Comparison of ENCODE assay signal across 15 cellular contexts in the genomic region with DNA sequence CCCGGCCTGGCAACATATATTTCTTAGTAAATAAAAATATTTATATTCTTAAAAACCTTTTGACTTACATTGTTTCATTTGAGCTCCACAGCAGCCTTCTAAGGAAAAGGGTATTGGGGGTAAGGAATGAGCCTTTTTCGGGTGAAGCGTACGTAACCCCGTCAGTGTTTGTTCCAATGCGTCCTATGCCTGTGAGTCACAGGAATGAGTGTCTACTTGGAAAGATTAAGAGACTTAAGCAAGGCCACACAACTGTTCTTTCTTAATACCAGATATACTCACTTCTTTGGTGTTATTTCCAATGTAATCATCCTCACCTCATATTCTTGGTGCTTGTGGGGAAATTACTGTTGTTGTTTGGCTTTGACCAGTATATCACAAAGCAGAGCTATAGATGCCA.
"Had no signal": no experiment of that assay in that cellular context is flagged by ENCODE, and none has a peak within 500 bp of the region (broad histone marks: within the 10 kb centered on the region; RNA-seq: fewer than 3 reads in every experiment).

No MANE protein-coding gene starts in this region.

- ATAC-seq: activated T-helper 17 cell treated with anti-CD3 and anti-CD28 coated beads, Interleukin-2, amount 50 U/mL, for 72 hours; natural killer cell; right lobe of liver; T-cell had no signal

- H3K4me3 ChIP-seq: lung, prostate gland, right lobe of liver had no signal

- H3K27ac ChIP-seq: prostate gland, right lobe of liver, WERI-Rb-1 had no signal

- H3K4me1 ChIP-seq: prostate gland had no signal

- H3K9me3 ChIP-seq: prostate gland, right lobe of liver had no signal

- H3K27ac Mint-ChIP-seq: activated naive CD4-positive, alpha-beta T cell treated with anti-CD3 and anti-CD28 coated beads, Interleukin-2, amount 10 ng/mL, durations not matched to agents 7 days and 5 days; activated T-helper 17 cell treated with anti-CD3 and anti-CD28 coated beads, Interleukin-2, amount 50 U/mL, for 72 hours; natural killer cell had no signal

- H3K9me3 Mint-ChIP-seq: activated naive CD4-positive, alpha-beta T cell treated with anti-CD3 and anti-CD28 coated beads, Interleukin-2, amount 10 ng/mL, durations not matched to agents 7 days and 5 days; activated T-helper 17 cell treated with anti-CD3 and anti-CD28 coated beads, Interleukin-2, amount 50 U/mL, for 72 hours; natural killer cell; T-cell had no signal

- H3K27me3 Mint-ChIP-seq: activated naive CD4-positive, alpha-beta T cell treated with anti-CD3 and anti-CD28 coated beads, Interleukin-2, amount 10 ng/mL, durations not matched to agents 7 days and 5 days; activated T-helper 17 cell treated with anti-CD3 and anti-CD28 coated beads, Interleukin-2, amount 50 U/mL, for 72 hours; T-cell had no signal

- H3K36me3 Mint-ChIP-seq: natural killer cell had no signal

- H3K36me3 ChIP-seq: prostate gland, right lobe of liver, WERI-Rb-1 had no signal

- H3K27me3 ChIP-seq: right lobe of liver had no signal

- H3K4me3 Mint-ChIP-seq: activated naive CD4-positive, alpha-beta T cell treated with anti-CD3 and anti-CD28 coated beads, Interleukin-2, amount 10 ng/mL, durations not matched to agents 7 days and 5 days; activated T-helper 17 cell treated with anti-CD3 and anti-CD28 coated beads, Interleukin-2, amount 50 U/mL, for 72 hours; natural killer cell; T-cell had no signal

- DNase-seq: activated CD4-positive, alpha-beta T cell treated with anti-CD3 and anti-CD28 coated beads for 4 hours; activated naive CD4-positive, alpha-beta T cell treated with anti-CD3 and anti-CD28 coated beads, Interleukin-2, amount 10 ng/mL, durations not matched to agents 7 days and 5 days; activated T-cell treated with anti-CD3 and anti-CD28 coated beads for 4 hours; hippocampal formation; natural killer cell; occipital lobe; right lobe of liver; stimulated activated CD4-positive, alpha-beta T cell treated with anti-CD3 and anti-CD28 coated beads, Interleukin-12 subunit alpha, Interleukin-12 subunit beta, amount 100 ng/mL, for 4 hours; stimulated activated naive CD4-positive, alpha-beta T cell treated with Interleukin-2 at 50 U/mL for 16 hours; T-cell; trophoblast cell; WERI-Rb-1 had no signal
